Comparison of ENCODE assay signal across 1 cellular context in genomic region chr11:26613759-26614158, GRCh38.
TF ChIP-seq lines count a peak whose summit lies in the region.

No MANE protein-coding gene starts in this region.

TF ChIP-seq in GM12878, 131 proteins besides CTCF, POLR2A, EP300 and RAD21 (continued from another document):
- TF ChIP-seq FOS (IDR thresholded peaks at IDR 0.05; ENCODE audit: borderline replicate concordance, extremely low read depth, insufficient read length) = no peak
- TF ChIP-seq CHD4 (IDR thresholded peaks at IDR 0.05) = no peak
- no peak for TF ChIP-seq BCLAF1 (IDR thresholded peaks at IDR 0.05)
- no peak for TF ChIP-seq ZNF24 (IDR thresholded peaks at IDR 0.05)
TF ChIP-seq in GM12878: peak in this region for 0.
